ENCODE assay signal across 9 cellular contexts in the genomic region with DNA sequence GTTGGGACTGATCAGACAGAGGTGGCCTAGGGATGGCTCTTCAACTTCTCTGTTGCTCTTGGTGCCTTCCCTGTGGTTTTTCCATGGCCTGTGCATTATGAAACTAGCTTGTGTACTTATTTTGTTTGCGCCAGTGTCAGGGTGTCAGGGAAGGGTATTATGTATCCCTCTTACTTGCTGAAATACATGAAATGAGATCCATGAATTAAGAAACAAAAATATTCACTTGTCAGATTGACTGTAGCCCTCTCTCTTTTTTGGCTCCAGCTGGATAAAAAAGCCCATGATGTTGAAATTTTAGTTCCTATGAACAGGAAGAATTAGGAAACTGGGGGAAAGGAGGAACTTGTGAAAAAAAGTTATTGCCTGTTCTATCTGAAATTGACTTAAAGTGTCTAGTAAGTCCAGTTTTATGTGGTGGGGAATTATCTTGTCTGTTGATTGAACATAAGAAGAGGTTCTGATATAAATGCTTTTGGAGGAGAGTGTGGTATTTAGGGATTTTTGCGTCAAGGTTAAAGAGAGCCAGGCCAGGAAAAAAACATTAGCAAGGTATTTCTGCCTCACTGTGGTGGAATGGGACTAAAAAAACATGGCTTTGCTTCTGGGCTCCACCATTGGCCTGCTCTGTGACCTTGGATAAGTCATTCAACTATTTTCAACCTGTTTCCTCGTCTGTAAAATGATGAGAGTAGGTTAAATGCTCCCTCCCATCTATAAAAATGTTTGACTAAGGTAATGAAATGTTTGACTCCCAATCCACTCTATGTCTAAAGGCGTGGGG. TPM values are rescaled to one million over a fixed set of nuclear protein-coding genes. Genes with fewer than 3 reads are reported as not detected.
DNase-seq lines count a peak whose midpoint lies in the region; ATAC-seq and TF ChIP-seq lines count a peak whose summit lies in the region.
"Had no signal": no experiment of that assay in that cellular context is flagged by ENCODE, and none has a peak within 500 bp of the region (broad histone marks: within the 10 kb centered on the region; RNA-seq: fewer than 3 reads in every experiment).

No MANE protein-coding gene starts in this region.

- intact Hi-C loops in CD14-positive monocyte (cut with micrococcal nuclease), result no loop called here

- DNase-seq in CD14-positive monocyte (ENCODE audit: low spot score) (no peak), epithelial cell of proximal tubule (ENCODE audit: low read depth) (no peak), naive B cell (no peak), COLO668 (lab: John Stamatoyannopoulos, UW; ENCODE audit: unreplicated experiment) (no peak), osteoblast (ENCODE audit: insufficient read length, low spot score, missing footprints) (no peak)
- DNase-seq: NCI-H1694 had no signal

- H3K9me3 ChIP-seq in KOPT-K1 (ENCODE audit: insufficient read depth, low read length, poor library complexity, severe bottlenecking) (no peaks in the 10 kb centered on the region), osteoblast (ENCODE audit: low read depth, low read length) (no peaks in the 10 kb centered on the region)

- H2AFZ ChIP-seq in osteoblast (ENCODE audit: low read length), result no peak overlapping the region

- peaks cover 29% of the 10 kb centered on the region for H3K36me3 ChIP-seq in KOPT-K1 (ENCODE audit: insufficient read depth, low read length)
- peaks cover 14% of the 10 kb centered on the region for H3K36me3 ChIP-seq in osteoblast (ENCODE audit: insufficient read depth, low read length)

- H3K27ac ChIP-seq in KOPT-K1 (ENCODE audit: low read depth, low read length, poor library complexity, severe bottlenecking) (peak overlapping the region; percentile 100), osteoblast (ENCODE audit: low read depth, low read length) (no peak overlapping the region)

- no peak overlapping the region for H3K4me2 ChIP-seq in osteoblast (ENCODE audit: insufficient read depth, low read length)

- H4K20me1 ChIP-seq in osteoblast (ENCODE audit: insufficient read depth, low read length), result peaks cover 36% of the 10 kb centered on the region

- H3K9me3 Mint-ChIP-seq in CD14-positive monocyte, result no peaks in the 10 kb centered on the region
- H3K9me3 Mint-ChIP-seq in naive B cell, result no peaks in the 10 kb centered on the region

- H3K4me3 Mint-ChIP-seq in CD14-positive monocyte (peak overlapping the region in 1 of 2 donors; percentile 66), naive B cell (peak overlapping the region in 1 of 8 donors; percentile 41)

- H3K27me3 Mint-ChIP-seq in CD14-positive monocyte (ENCODE audit: low read depth in 3 of 3) (no peaks in the 10 kb centered on the region), naive B cell (no peaks in the 10 kb centered on the region)

- H3K79me2 ChIP-seq in osteoblast (ENCODE audit: insufficient read depth, low read length), result peaks cover 91% of the 10 kb centered on the region

- H3K4me1 Mint-ChIP-seq in CD14-positive monocyte, result peaks cover 51% of the 10 kb centered on the region
- peaks cover 36 to 57% (median 42%) of the 10 kb centered on the region in 3 donors for H3K4me1 Mint-ChIP-seq in naive B cell

- TF ChIP-seq CTCF in CD14-positive monocyte (IDR thresholded peaks at IDR 0.05) (no peak), epithelial cell of proximal tubule (conservative IDR thresholded peaks at IDR 0.05; ENCODE audit: low read depth, low read length) (peak; percentile 7), osteoblast (IDR thresholded peaks at IDR 0.05; ENCODE audit: extremely low read depth, low read depth, low read length) (no peak)

- H3K4me3 ChIP-seq in epithelial cell of proximal tubule (ENCODE audit: low read depth, low read length), result no peak overlapping the region
- H3K4me3 ChIP-seq in osteoblast (ENCODE audit: insufficient read depth, low read length), result no peak overlapping the region

- no peaks in the 10 kb centered on the region for H3K27me3 ChIP-seq in osteoblast (ENCODE audit: insufficient read depth, low read length)

- ATAC-seq in naive B cell (ENCODE audit: low read depth in 2 of 2) (no peak), GM21528 (IDR thresholded peaks at IDR 0.05; ENCODE audit: low FRiP score, unreplicated experiment) (no peak), GM21619 (IDR thresholded peaks at IDR 0.05; ENCODE audit: unreplicated experiment) (no peak)

- H3K27ac Mint-ChIP-seq in CD14-positive monocyte (peak overlapping the region in 6 of 7 donors; percentile 34 to 80 (median 60)), naive B cell (peak overlapping the region in 5 of 6 donors; percentile 10 to 75 (median 69))

- peaks cover 16 to 31% of the 10 kb centered on the region in 2 donors for H3K36me3 Mint-ChIP-seq in CD14-positive monocyte
- H3K36me3 Mint-ChIP-seq in naive B cell, result peaks cover 6% of the 10 kb centered on the region in 2 donors

- peaks cover 24% of the 10 kb centered on the region for H3K4me1 ChIP-seq in osteoblast (ENCODE audit: insufficient read depth, low read length)

RNA-seq across cellular contexts. Expression of a gene that starts 12.0 kb away (rescaled TPM):
- 10 to 100 TPM; 49.9 to 71.8 TPM for polyA plus RNA-seq in CD14-positive monocyte
- 72.6 and 107 TPM in 2 replicates for total RNA-seq in epithelial cell of proximal tubule
- polyA plus RNA-seq in naive B cell (ENCODE audit: low read depth in 6 of 6), result 100 to 1,000 TPM in 5 of 6 donors, 10 to 100 TPM in 1; 94.3 to 152 (median 115) TPM
- total RNA-seq in osteoblast, result 123 and 133 TPM in 2 replicates
